Comparison of ENCODE assay signal across 18 cellular contexts in genomic region chr1:167695150-167695549, GRCh38. TPM values are rescaled to one million over a fixed set of nuclear protein-coding genes. Genes with fewer than 3 reads are reported as not detected.
A peak's percentile ranks its signal among the peaks of the same experiment; 100 is the strongest.
DNase-seq lines count a peak whose midpoint lies in the region; ATAC-seq and TF ChIP-seq lines count a peak whose summit lies in the region.
"Had no signal": no experiment of that assay in that cellular context is flagged by ENCODE, and none has a peak within 500 bp of the region (broad histone marks: within the 10 kb centered on the region; RNA-seq: fewer than 3 reads in every experiment).

No MANE protein-coding gene starts in this region.

- peaks cover 93% of the 10 kb centered on the region for H3K36me3 Mint-ChIP-seq in activated T-cell treated with anti-CD3 and anti-CD28 coated beads, Interleukin-2, amount 50 U/mL, for 24 hours (ENCODE audit: low read depth)
- H3K36me3 Mint-ChIP-seq in activated naive CD8-positive, alpha-beta T cell, result peaks cover 13% of the 10 kb centered on the region
- H3K36me3 Mint-ChIP-seq in naive thymus-derived CD8-positive, alpha-beta T cell, result peaks cover 4 to 95% (median 29%) of the 10 kb centered on the region in 3 donors
- H3K36me3 Mint-ChIP-seq: mesothelial cell of epicardium had no signal

- H3K27me3 Mint-ChIP-seq in activated T-cell treated with anti-CD3 and anti-CD28 coated beads, Interleukin-2, amount 50 U/mL, for 24 hours, result no peaks in the 10 kb centered on the region
- H3K27me3 Mint-ChIP-seq in activated naive CD8-positive, alpha-beta T cell, result no peaks in the 10 kb centered on the region
- no peaks in the 10 kb centered on the region for H3K27me3 Mint-ChIP-seq in naive thymus-derived CD8-positive, alpha-beta T cell
- H3K27me3 Mint-ChIP-seq: activated CD4-positive, alpha-beta memory T cell treated with anti-CD3 and anti-CD28 coated beads, Interleukin-2, amount 10 ng/mL, durations not matched to agents 7 days and 5 days had no signal

- no peaks in the 10 kb centered on the region for H3K9me3 Mint-ChIP-seq in activated T-cell treated with anti-CD3 and anti-CD28 coated beads, Interleukin-2, amount 50 U/mL, for 24 hours
- no peaks in the 10 kb centered on the region for H3K9me3 Mint-ChIP-seq in activated naive CD8-positive, alpha-beta T cell (ENCODE audit: low read depth)
- H3K9me3 Mint-ChIP-seq in naive thymus-derived CD8-positive, alpha-beta T cell, result no peaks in the 10 kb centered on the region
- H3K9me3 Mint-ChIP-seq: activated CD4-positive, alpha-beta memory T cell treated with anti-CD3 and anti-CD28 coated beads, Interleukin-2, amount 10 ng/mL, durations not matched to agents 7 days and 5 days; mesothelial cell of epicardium had no signal

- no peak for TF ChIP-seq CTCF in GM20000 (IDR thresholded peaks at IDR 0.05; ENCODE audit: extremely low read depth, missing control alignments)

- no peak for ATAC-seq in naive thymus-derived CD8-positive, alpha-beta T cell
- ATAC-seq in HG03460 (IDR thresholded peaks at IDR 0.05; ENCODE audit: unreplicated experiment), result no peak
- ATAC-seq: gastroesophageal sphincter, HCT116, left cardiac atrium had no signal

- no peaks in the 10 kb centered on the region for H3K4me1 Mint-ChIP-seq in activated T-cell treated with anti-CD3 and anti-CD28 coated beads, Interleukin-2, amount 50 U/mL, for 24 hours (ENCODE audit: low read depth)
- H3K4me1 Mint-ChIP-seq in activated naive CD8-positive, alpha-beta T cell (ENCODE audit: low read depth), result peaks cover 3% of the 10 kb centered on the region
- H3K4me1 Mint-ChIP-seq in naive thymus-derived CD8-positive, alpha-beta T cell, result peaks cover 4 to 18% (median 14%) of the 10 kb centered on the region in 4 donors
- H3K4me1 Mint-ChIP-seq: activated CD4-positive, alpha-beta memory T cell treated with anti-CD3 and anti-CD28 coated beads, Interleukin-2, amount 10 ng/mL, durations not matched to agents 7 days and 5 days had no signal

- H3K4me3 Mint-ChIP-seq in activated T-cell treated with anti-CD3 and anti-CD28 coated beads, Interleukin-2, amount 50 U/mL, for 24 hours, result no peak overlapping the region
- no peak overlapping the region for H3K4me3 Mint-ChIP-seq in activated naive CD8-positive, alpha-beta T cell
- no peak overlapping the region for H3K4me3 Mint-ChIP-seq in naive thymus-derived CD8-positive, alpha-beta T cell
- H3K4me3 Mint-ChIP-seq: activated CD4-positive, alpha-beta memory T cell treated with anti-CD3 and anti-CD28 coated beads, Interleukin-2, amount 10 ng/mL, durations not matched to agents 7 days and 5 days; mesothelial cell of epicardium had no signal

- peak overlapping the region; percentile 18 for H3K27ac Mint-ChIP-seq in activated T-cell treated with anti-CD3 and anti-CD28 coated beads, Interleukin-2, amount 50 U/mL, for 24 hours
- peak overlapping the region; percentile 66 for H3K27ac Mint-ChIP-seq in activated naive CD8-positive, alpha-beta T cell
- peak overlapping the region in 8 of 10 donors; percentile 47 to 90 (median 74) for H3K27ac Mint-ChIP-seq in naive thymus-derived CD8-positive, alpha-beta T cell
- H3K27ac Mint-ChIP-seq: activated CD4-positive, alpha-beta memory T cell treated with anti-CD3 and anti-CD28 coated beads, Interleukin-2, amount 10 ng/mL, durations not matched to agents 7 days and 5 days; mesothelial cell of epicardium had no signal

- DNase-seq in activated T-cell treated with anti-CD3 and anti-CD28 coated beads, Interleukin-2, amount 50 U/mL, for 24 hours, result peak; percentile 22
- DNase-seq in activated T-cell treated with anti-CD3 and anti-CD28 coated beads, Interleukin-2, amount 50 U/mL, for 48 hours, result no peak
- DNase-seq in NCI-H69 (lab: John Stamatoyannopoulos, UW) (peak; percentile 17), GM20000 (ENCODE audit: low spot score) (no peak), germinal center (ENCODE audit: low spot score) (no peak)
- DNase-seq in naive thymus-derived CD8-positive, alpha-beta T cell, result no peak
- DNase-seq: activated CD4-positive, alpha-beta memory T cell treated with anti-CD3 and anti-CD28 coated beads, Interleukin-2, amount 10 ng/mL, durations not matched to agents 7 days and 5 days; colonic mucosa; left cardiac atrium; NCI-H1092 treated with DMSO at 0.1 percent for 48 hours; NCI-H2107; NCI-H526 treated with DMSO at 0.1 percent for 48 hours; spleen had no signal

- POLR2A ChIA-PET in naive thymus-derived CD8-positive, alpha-beta T cell (lab: Charles Lee), result interaction anchor here (0.7 kb wide), 1 partner anchor 65 kb away, joined by 3 read pairs; the partner anchor contains the start of gene RCSD1

RNA-seq across cellular contexts. Expression of gene MPZL1, which starts 26.6 kb away (rescaled TPM):
- 1 to 10 TPM; 6.9 to 8.3 TPM for total RNA-seq in naive thymus-derived CD8-positive, alpha-beta T cell
- polyA plus RNA-seq in naive thymus-derived CD8-positive, alpha-beta T cell, result 1 to 10 TPM; 7.9 to 8.9 (median 8.2) TPM

Comparison
In these comparisons a context has a peak if more than half of its experiments do, and no peak if none do; other contexts are left out.
1. DNase-seq: peak in activated T-cell treated with anti-CD3 and anti-CD28 coated beads, Interleukin-2, amount 50 U/mL, for 24 hours (single experiment) and NCI-H69 (single experiment); none in activated T-cell treated with anti-CD3 and anti-CD28 coated beads, Interleukin-2, amount 50 U/mL, for 48 hours (0 of 2), naive thymus-derived CD8-positive, alpha-beta T cell (0 of 10), GM20000 (single experiment) and germinal center (single experiment).
2. H3K27ac Mint-ChIP-seq: peak in every context shown above with its lines; median percentile 74 in naive thymus-derived CD8-positive, alpha-beta T cell; 66 in activated naive CD8-positive, alpha-beta T cell; 18 in activated T-cell treated with anti-CD3 and anti-CD28 coated beads, Interleukin-2, amount 50 U/mL, for 24 hours.